ENCODE assay signal across 25 cellular contexts in genomic region chr12:51198568-51199400, GRCh38.
"Had no signal": no experiment of that assay in that cellular context is flagged by ENCODE, and none has a peak within 500 bp of the region (broad histone marks: within the 10 kb centered on the region; RNA-seq: fewer than 3 reads in every experiment).

No MANE protein-coding gene starts in this region.

- H3K4me3 ChIP-seq: adrenal gland, coronary artery, heart right ventricle, lower lobe of right lung, skin epidermis, stomach, suprapubic skin, vagina had no signal

- H3K36me3 Mint-ChIP-seq: activated naive CD8-positive, alpha-beta T cell had no signal

- DNase-seq: activated CD4-positive, alpha-beta T cell treated with anti-CD3 and anti-CD28 coated beads, Interleukin-2, amount 10 ng/mL, durations not matched to agents 24 days and 14 days; activated CD8-positive, alpha-beta T cell treated with anti-CD3 and anti-CD28 coated beads, Interleukin-2, amount 10 ng/mL, durations not matched to agents 7 days and 5 days; activated gamma-delta T cell treated with Interleukin-2 at 50 U/mL for 16 hours; adrenal gland; effector CD4-positive, alpha-beta T cell; heart right ventricle; lower lobe of right lung; naive thymus-derived CD4-positive, alpha-beta T cell; right cardiac atrium; stimulated activated CD4-positive, alpha-beta T cell treated with anti-CD3 and anti-CD28 coated beads, Interleukin-2, amount 100 ng/mL, for 24 hours; stomach; trophoblast cell had no signal

- FAIRE-seq: astrocyte, endometrium, keratinocyte had no signal

- H3K4me1 Mint-ChIP-seq: central memory CD8-positive, alpha-beta T cell; neural crest cell; stimulated activated memory B cell treated with anti-CD40 and anti-IgM and Interleukin-4, amounts not matched to agents 10 μg/mL and 1 μg/mL and 100 μg/mL, for 72 hours had no signal

- H3K27ac ChIP-seq: adrenal gland, coronary artery, heart right ventricle, lower lobe of right lung, skin epidermis, stomach, suprapubic skin, vagina had no signal

- H3K27me3 Mint-ChIP-seq: activated CD4-positive, alpha-beta T cell treated with anti-CD3 and anti-CD28 coated beads, Interleukin-2, amount 10 ng/mL, durations not matched to agents 24 days and 14 days; activated naive CD8-positive, alpha-beta T cell; central memory CD8-positive, alpha-beta T cell; naive thymus-derived CD4-positive, alpha-beta T cell; stimulated activated memory B cell treated with anti-CD40 and anti-IgM and Interleukin-4, amounts not matched to agents 10 μg/mL and 1 μg/mL and 100 μg/mL, for 72 hours had no signal

- H3K36me3 ChIP-seq: adrenal gland had no signal

- H3K4me3 Mint-ChIP-seq: activated CD4-positive, alpha-beta T cell treated with anti-CD3 and anti-CD28 coated beads, Interleukin-2, amount 10 ng/mL, durations not matched to agents 24 days and 14 days; activated CD8-positive, alpha-beta T cell treated with anti-CD3 and anti-CD28 coated beads, Interleukin-2, amount 10 ng/mL, durations not matched to agents 7 days and 5 days; activated naive CD8-positive, alpha-beta T cell; activated T-helper 1 cell treated with anti-CD3 and anti-CD28 coated beads, Interleukin-12 subunit alpha, Interleukin-12 subunit beta, Interleukin-2, Interleukin-4 antibody, amounts not matched to agents 30 ng/mL and 10 ng/mL and 1 ng/mL, durations not matched to agents 14 hours and 24 hours and 36 hours; central memory CD8-positive, alpha-beta T cell; naive thymus-derived CD4-positive, alpha-beta T cell; neural crest cell; stimulated activated memory B cell treated with anti-CD40 and anti-IgM and Interleukin-4, amounts not matched to agents 10 μg/mL and 1 μg/mL and 100 μg/mL, for 72 hours had no signal

- H3K9me3 Mint-ChIP-seq: activated CD4-positive, alpha-beta T cell treated with anti-CD3 and anti-CD28 coated beads, Interleukin-2, amount 10 ng/mL, durations not matched to agents 24 days and 14 days; activated T-helper 1 cell treated with anti-CD3 and anti-CD28 coated beads, Interleukin-12 subunit alpha, Interleukin-12 subunit beta, Interleukin-2, Interleukin-4 antibody, amounts not matched to agents 30 ng/mL and 10 ng/mL and 1 ng/mL, durations not matched to agents 14 hours and 24 hours and 36 hours; central memory CD8-positive, alpha-beta T cell; neural crest cell; stimulated activated memory B cell treated with anti-CD40 and anti-IgM and Interleukin-4, amounts not matched to agents 10 μg/mL and 1 μg/mL and 100 μg/mL, for 72 hours had no signal

- H3K27me3 ChIP-seq: adrenal gland, heart right ventricle, stomach, suprapubic skin, vagina had no signal

- H3K9me3 ChIP-seq: adrenal gland, heart right ventricle, lower lobe of right lung, stomach, suprapubic skin, vagina had no signal

- H3K27ac Mint-ChIP-seq: activated CD4-positive, alpha-beta T cell treated with anti-CD3 and anti-CD28 coated beads, Interleukin-2, amount 10 ng/mL, durations not matched to agents 24 days and 14 days; activated CD8-positive, alpha-beta T cell treated with anti-CD3 and anti-CD28 coated beads, Interleukin-2, amount 10 ng/mL, durations not matched to agents 7 days and 5 days; activated naive CD8-positive, alpha-beta T cell; activated T-helper 1 cell treated with anti-CD3 and anti-CD28 coated beads, Interleukin-12 subunit alpha, Interleukin-12 subunit beta, Interleukin-2, Interleukin-4 antibody, amounts not matched to agents 30 ng/mL and 10 ng/mL and 1 ng/mL, durations not matched to agents 14 hours and 24 hours and 36 hours; stimulated activated memory B cell treated with anti-CD40 and anti-IgM and Interleukin-4, amounts not matched to agents 10 μg/mL and 1 μg/mL and 100 μg/mL, for 72 hours had no signal

- H3K4me1 ChIP-seq: adrenal gland, lower lobe of right lung, stomach, suprapubic skin, vagina had no signal

- ATAC-seq: activated CD4-positive, CD25-positive, alpha-beta regulatory T cell treated with anti-CD3 and anti-CD28 coated beads, Interleukin-2, amount 50 U/mL, for 24 hours; activated CD8-positive, alpha-beta T cell treated with anti-CD3 and anti-CD28 coated beads, Interleukin-2, amount 10 ng/mL, durations not matched to agents 7 days and 5 days; stimulated activated memory B cell treated with anti-CD40 and anti-IgM and Interleukin-4, amounts not matched to agents 10 μg/mL and 1 μg/mL and 100 μg/mL, for 72 hours had no signal
